Comparison of ENCODE assay signal across 8 cellular contexts in genomic region chr2:219402665-219403515, GRCh38. TPM values are rescaled to one million over a fixed set of nuclear protein-coding genes. Genes with fewer than 3 reads are reported as not detected.
DNase-seq lines count a peak whose midpoint lies in the region; ATAC-seq lines count a peak whose summit lies in the region.

No MANE protein-coding gene starts in this region.

- H3K4me3 ChIP-seq in mesendoderm (ENCODE audit: low read length) = no peak overlapping the region

- peak overlapping the region; percentile 32 for H3K27ac ChIP-seq in mesendoderm (ENCODE audit: low read depth, low read length)

- H4K5ac ChIP-seq in mesendoderm (ENCODE audit: low read length) = no peak overlapping the region

- no peak overlapping the region for H3K18ac ChIP-seq in mesendoderm (ENCODE audit: low read length)

- peak overlapping the region; percentile 49 for H3K56ac ChIP-seq in mesendoderm (ENCODE audit: low read length)

- peak overlapping the region; percentile 25 for H3K9ac ChIP-seq in mesendoderm (ENCODE audit: low read length)

- no peaks in the 10 kb centered on the region for H3K4me1 ChIP-seq in mesendoderm (ENCODE audit: control insufficient read depth, low read depth, low read length)

- no peaks in the 10 kb centered on the region for H3K27me3 ChIP-seq in mesendoderm (ENCODE audit: insufficient read depth, low read length, poor library complexity)

- DNase-seq in ACHN (peak; percentile 83), NCI-H748 treated with DMSO at 0.1 percent for 48 hours (lab: John Stamatoyannopoulos, UW) (peak; percentile 54), ecto neural progenitor cell (ENCODE audit: low spot score) (peak; percentile 78), mesendoderm (peak; percentile 90)
- DNase-seq in activated CD4-positive, alpha-beta T cell treated with anti-CD3 and anti-CD28 coated beads, Interleukin-2, amount 50 U/mL, for 1 hour = peak; percentile 51
- peak; percentile 21 to 26 for DNase-seq in stimulated activated CD8-positive, alpha-beta memory T cell treated with anti-CD3 and anti-CD28 coated beads, Interleukin-15, amount 100 ng/mL, for 48 hours (ENCODE audit: low read depth in 2 of 2)

- H3K4ac ChIP-seq in mesendoderm (ENCODE audit: low read depth, low read length) = no peak overlapping the region

- no peak overlapping the region for H2BK15ac ChIP-seq in mesendoderm (replicated peaks; ENCODE audit: low read depth)

- H3K4me2 ChIP-seq in mesendoderm (ENCODE audit: low read length) = no peak overlapping the region

- H2AK5ac ChIP-seq in mesendoderm (ENCODE audit: low read length) = no peak overlapping the region

- no CpG with 5 or more reads among the region's 15 CpGs for WGBS in mesendoderm (ENCODE audit: extremely low coverage, insufficient coverage, low lambda C conversion rate)

- no peak overlapping the region for H2BK120ac ChIP-seq in mesendoderm (ENCODE audit: low read depth, low read length)

- ATAC-seq in GM18508 (IDR thresholded peaks at IDR 0.05; ENCODE audit: insufficient read depth, unreplicated experiment) = peak; percentile 72
- ATAC-seq in HG03354 (IDR thresholded peaks at IDR 0.05; ENCODE audit: poor library complexity, severe bottlenecking, unreplicated experiment) = peak; percentile 74

- no peak overlapping the region for H4K8ac ChIP-seq in mesendoderm (ENCODE audit: low read depth, low read length)

- H2BK5ac ChIP-seq in mesendoderm (ENCODE audit: low read length) = no peak overlapping the region

- H3K79me1 ChIP-seq in mesendoderm (ENCODE audit: low read length) = no peaks in the 10 kb centered on the region

- H3K36me3 ChIP-seq in mesendoderm (ENCODE audit: control insufficient read depth, insufficient read depth, low read length) = no peaks in the 10 kb centered on the region

- in situ Hi-C loops in ACHN (cut with HindIII; ENCODE audit: low pct_ligation_motif_present, low pct_unique_long_range_greater_than_20kb, low sequenced_read_pairs) = no loop called here

- no peak overlapping the region for H3K23ac ChIP-seq in mesendoderm (ENCODE audit: low read length)

- no peaks in the 10 kb centered on the region for H3K79me2 ChIP-seq in mesendoderm (ENCODE audit: control insufficient read depth, insufficient read depth, low read length)

RNA-seq across cellular contexts. Expression of gene DNPEP, which starts 15.2 kb away (rescaled TPM):
- 49.5 TPM for polyA plus RNA-seq in mesendoderm (2013, experiment 1 of 2)
- polyA plus RNA-seq in mesendoderm (2013, experiment 2 of 2) = 50.4 TPM

RNA-seq across cellular contexts. Expression of gene DES, which starts 15.3 kb away (rescaled TPM):
- 3.5 TPM for polyA plus RNA-seq in mesendoderm (2013, experiment 1 of 2)
- 3.2 TPM for polyA plus RNA-seq in mesendoderm (2013, experiment 2 of 2)

RNA-seq across cellular contexts. Expression of gene SPEG, which starts 31.8 kb away (rescaled TPM):
- 6.7 TPM for polyA plus RNA-seq in mesendoderm (2013, experiment 1 of 2)
- 6.4 TPM for polyA plus RNA-seq in mesendoderm (2013, experiment 2 of 2)

Comparison
In these comparisons a context has a peak if more than half of its experiments do, and no peak if none do; other contexts are left out.
1. DNase-seq: peak in every context shown above with its lines; median percentile 90 in mesendoderm; 83 in ACHN; 78 in ecto neural progenitor cell; 54 in NCI-H748 treated with DMSO at 0.1 percent for 48 hours; 51 in activated CD4-positive, alpha-beta T cell treated with anti-CD3 and anti-CD28 coated beads, Interleukin-2, amount 50 U/mL, for 1 hour; 24 in stimulated activated CD8-positive, alpha-beta memory T cell treated with anti-CD3 and anti-CD28 coated beads, Interleukin-15, amount 100 ng/mL, for 48 hours.